9 cellular contexts compared by ENCODE assay signal in the genomic region with DNA sequence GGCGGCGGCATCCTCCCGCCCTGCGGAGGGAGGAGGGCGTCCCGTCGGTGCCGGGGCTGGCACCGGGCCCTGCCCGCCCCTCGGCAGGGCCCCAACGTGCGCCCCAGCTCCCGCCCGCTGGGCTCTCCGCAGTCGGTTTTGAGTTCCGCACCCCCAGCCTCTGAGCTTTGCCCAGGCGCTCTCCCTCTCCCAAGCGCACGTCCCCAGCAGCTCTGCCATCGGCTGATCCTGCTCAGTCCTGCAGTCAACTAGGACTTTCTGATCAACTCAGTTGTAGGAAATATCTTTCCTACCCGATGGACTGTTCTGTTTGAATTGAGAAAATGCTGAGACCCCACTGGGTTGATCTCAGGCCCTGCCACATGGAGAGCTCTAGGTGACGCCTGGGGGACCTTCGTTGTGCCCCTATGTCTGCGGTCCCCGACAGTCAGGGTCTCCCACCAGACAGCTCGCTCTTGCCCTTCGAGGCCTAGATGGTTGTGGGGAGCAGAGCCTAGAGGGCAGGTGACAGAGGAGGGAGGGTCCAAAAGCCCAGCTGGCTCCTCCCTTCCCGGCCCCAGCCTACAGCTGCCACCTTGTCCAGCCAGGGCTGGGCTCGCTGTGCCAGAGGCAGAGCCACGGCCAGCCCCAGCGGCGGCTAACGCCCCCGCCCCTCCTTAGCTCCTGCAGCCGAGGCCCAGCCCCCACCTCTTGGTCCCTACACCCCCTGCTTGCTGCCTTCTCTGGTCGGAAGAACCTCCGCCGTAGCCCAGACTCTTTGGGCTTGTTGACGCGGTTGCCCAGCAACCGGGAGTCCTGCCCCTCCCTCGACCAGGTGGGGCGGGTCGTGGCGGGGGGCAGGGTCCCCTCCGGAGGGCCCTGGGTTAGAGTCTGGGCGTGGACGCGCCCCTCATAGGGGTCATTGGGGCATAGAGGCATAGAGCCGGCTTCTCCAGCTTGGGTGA. TPM values are rescaled to one million over a fixed set of nuclear protein-coding genes. Genes with fewer than 3 reads are reported as not detected.
DNase-seq lines count a peak whose midpoint lies in the region; FAIRE-seq and TF ChIP-seq lines count a peak whose summit lies in the region.
"Had no signal": no experiment of that assay in that cellular context is flagged by ENCODE, and none has a peak within 500 bp of the region (broad histone marks: within the 10 kb centered on the region; RNA-seq: fewer than 3 reads in every experiment).

Gene LKAAEAR1 (minus strand): TSS at position 190 of the 944 bp plus-strand sequence. CDS start 179 bp downstream, at position 11.

- H4K20me1 ChIP-seq in SU-DHL-6 (ENCODE audit: low read depth, low read length) (no peaks in the 10 kb centered on the region), smooth muscle cell (ENCODE audit: low read depth) (no peaks in the 10 kb centered on the region)

- 0 out of 2 replicates have a peak within 1 kb of the TSS, but pooled peaks have one; percentile 22 for H3K9ac ChIP-seq in SU-DHL-6 (ENCODE audit: low read length)
- no peak within 1 kb of the TSS for H3K9ac ChIP-seq in smooth muscle cell (ENCODE audit: low read depth)

- H3K27ac ChIP-seq in SU-DHL-6 (ENCODE audit: low read depth, low read length) (no peak within 1 kb of the TSS), left ventricle myocardium inferior (replicated peaks) (no peak within 1 kb of the TSS), smooth muscle cell (ENCODE audit: low read depth) (no peak within 1 kb of the TSS), adrenal gland (no peak within 1 kb of the TSS)

- TF ChIP-seq CTCF in SU-DHL-6 (IDR thresholded peaks at IDR 0.05; ENCODE audit: insufficient read depth, low read length, poor library complexity, severe bottlenecking): no peak
- TF ChIP-seq CTCF in left ventricle myocardium inferior (IDR thresholded peaks at IDR 0.05; ENCODE audit: borderline replicate concordance): no peak
- no peak for TF ChIP-seq CTCF in smooth muscle cell (IDR thresholded peaks at IDR 0.05; ENCODE audit: borderline replicate concordance, insufficient read depth, poor library complexity, severe bottlenecking)
- TF ChIP-seq CTCF in adrenal gland (IDR thresholded peaks at IDR 0.05): no peak

- DNase-seq in NCI-H345 (lab: John Stamatoyannopoulos, UW) (peak; percentile 32), NCI-H345 treated with DMSO at 0.1 percent for 48 hours (lab: John Stamatoyannopoulos, UW; ENCODE audit: unreplicated experiment) (no peak), left ventricle myocardium inferior (no peak), smooth muscle cell (lab: John Stamatoyannopoulos, UW; ENCODE audit: unreplicated experiment) (no peak), CD1c-positive myeloid dendritic cell (ENCODE audit: extremely low spot score) (no peak), GM12892 (ENCODE audit: insufficient read length) (no peak), adrenal gland (no peak)

- TF ChIP-seq POLR2A in GM12892 (IDR thresholded peaks at IDR 0.05; ENCODE audit: low read depth, low read length) (no peak), adrenal gland (IDR thresholded peaks at IDR 0.05) (no peak)

- H3K79me2 ChIP-seq in SU-DHL-6 (ENCODE audit: insufficient read depth, low read length) (no peaks in the 10 kb centered on the region), smooth muscle cell (ENCODE audit: low read depth) (no peaks in the 10 kb centered on the region)

- intact Hi-C loops in left ventricle myocardium inferior (cut with micrococcal nuclease): no loop called here
- intact Hi-C loops in adrenal gland (cut with DNase I): no loop called here

- H3K4me3 ChIP-seq in SU-DHL-6 (ENCODE audit: insufficient read depth, low read length, poor library complexity, severe bottlenecking) (no peak within 1 kb of the TSS), left ventricle myocardium inferior (peak within 1 kb of the TSS; percentile 73), smooth muscle cell (peak within 1 kb of the TSS; percentile 75), adrenal gland (peak within 1 kb of the TSS in 2 of 4 donors; percentile 28 to 58)

- H3K9me3 ChIP-seq in SU-DHL-6 (ENCODE audit: insufficient read depth, low read length): no peaks in the 10 kb centered on the region
- H3K9me3 ChIP-seq in left ventricle myocardium inferior (replicated peaks): no peaks in the 10 kb centered on the region
- H3K9me3 ChIP-seq in smooth muscle cell (replicated peaks; ENCODE audit: low read depth): no peaks in the 10 kb centered on the region
- no peaks in the 10 kb centered on the region for H3K9me3 ChIP-seq in adrenal gland (replicated peaks in 1 of 3)

- H3K27me3 ChIP-seq in SU-DHL-6 (ENCODE audit: low read length): no peaks in the 10 kb centered on the region
- H3K27me3 ChIP-seq in left ventricle myocardium inferior (ENCODE audit: low read depth): peaks cover 45% of the 10 kb centered on the region
- peaks cover 26% of the 10 kb centered on the region for H3K27me3 ChIP-seq in smooth muscle cell (ENCODE audit: low read depth)
- H3K27me3 ChIP-seq in adrenal gland: no peaks in the 10 kb centered on the region

- peaks cover 34% of the 10 kb centered on the region for H3K4me1 ChIP-seq in left ventricle myocardium inferior
- peaks cover 12% of the 10 kb centered on the region for H3K4me1 ChIP-seq in smooth muscle cell (ENCODE audit: low read depth)
- H3K4me1 ChIP-seq in adrenal gland (replicated peaks in 1 of 2): peaks cover 6 to 18% of the 10 kb centered on the region in 2 donors

- no peak within 1 kb of the TSS for H2AFZ ChIP-seq in SU-DHL-6 (ENCODE audit: low read depth, low read length, severe bottlenecking)
- H2AFZ ChIP-seq in smooth muscle cell (ENCODE audit: low read depth): peak within 1 kb of the TSS; percentile 86

- WGBS in smooth muscle cell (ENCODE audit: low lambda C conversion rate): 12% methylated on average over 44 of the region's 52 CpGs
- WGBS in adrenal gland, 4 donors: 9 to 29% (median 12%) methylated on average over 6 to 50 of the region's 52 CpGs

- no peaks in the 10 kb centered on the region for H3K36me3 ChIP-seq in SU-DHL-6 (ENCODE audit: low read length)
- H3K36me3 ChIP-seq in left ventricle myocardium inferior: no peaks in the 10 kb centered on the region
- no peaks in the 10 kb centered on the region for H3K36me3 ChIP-seq in smooth muscle cell (ENCODE audit: low read depth)
- H3K36me3 ChIP-seq in adrenal gland (replicated peaks in 1 of 2): no peaks in the 10 kb centered on the region

- H3F3A ChIP-seq in SU-DHL-6 (ENCODE audit: insufficient read depth) (peaks cover 16% of the 10 kb centered on the region; the same call in 1 of the 2 replicates), smooth muscle cell (ENCODE audit: low read depth) (peaks cover 14% of the 10 kb centered on the region)

- no peak for FAIRE-seq in GM12892 (lab: Jason Lieb, UNC)

- H3K4me2 ChIP-seq in SU-DHL-6 (ENCODE audit: low read depth, low read length, poor library complexity, severe bottlenecking) (peak within 1 kb of the TSS; percentile 36), smooth muscle cell (peak within 1 kb of the TSS; percentile 98)

- no peaks in the 10 kb centered on the region for H3K9me2 ChIP-seq in SU-DHL-6 (replicated peaks; ENCODE audit: insufficient read depth, low read length)

RNA-seq across cellular contexts. Expression of gene LKAAEAR1, which starts in this region (rescaled TPM):
- total RNA-seq in left ventricle myocardium inferior (not detected), smooth muscle cell (4.5 TPM in 1 of 2 replicates, not detected in the other), adrenal gland (under 1 TPM in 1 of 8 donors, not detected in 7; 0.28 TPM)
- polyA plus RNA-seq in smooth muscle cell (0.79 and 1.6 TPM in 2 replicates), adrenal gland (1 to 10 TPM in 2 of 3 donors, not detected in 1; 1.1 to 1.2 TPM)
- polyA plus RNA-seq in GM12892 (2012; ENCODE audit: missing spikeins): not detected
- total RNA-seq: NCI-H460 had no signal
